13 cellular contexts compared by ENCODE assay signal in genomic region chr5:27682600-27682999, GRCh38.
DNase-seq lines count a peak whose midpoint lies in the region; ATAC-seq and TF ChIP-seq lines count a peak whose summit lies in the region.
"Had no signal": no experiment of that assay in that cellular context is flagged by ENCODE, and none has a peak within 500 bp of the region (broad histone marks: within the 10 kb centered on the region; RNA-seq: fewer than 3 reads in every experiment).

No MANE protein-coding gene starts in this region.

- no peak overlapping the region for H2BK12ac ChIP-seq in H9 (ENCODE audit: insufficient read length, low read depth, low read length)

- no peak overlapping the region for H3K23ac ChIP-seq in H9 (ENCODE audit: insufficient read length, low read depth, low read length)

- no peaks in the 10 kb centered on the region for H3K4me1 ChIP-seq in BE2C
- no peaks in the 10 kb centered on the region for H3K4me1 ChIP-seq in H9 (ENCODE audit: insufficient read depth, low read length)
- H3K4me1 ChIP-seq in PC-3 (ENCODE audit: insufficient read depth, low read length) = no peaks in the 10 kb centered on the region
- no peaks in the 10 kb centered on the region for H3K4me1 ChIP-seq in ascending aorta
- H3K4me1 ChIP-seq: upper lobe of right lung had no signal

- H3K79me2 ChIP-seq in H9 (ENCODE audit: insufficient read depth, low read length) = no peaks in the 10 kb centered on the region
- no peaks in the 10 kb centered on the region for H3K79me2 ChIP-seq in PC-3 (ENCODE audit: low read length)

- H2AFZ ChIP-seq in H9 (ENCODE audit: low read length) = no peak overlapping the region
- no peak overlapping the region for H2AFZ ChIP-seq in PC-3 (ENCODE audit: low read length)

- H3K79me1 ChIP-seq in H9 (ENCODE audit: insufficient read depth, low read depth, low read length, poor library complexity, severe bottlenecking) = no peaks in the 10 kb centered on the region

- no peak overlapping the region for H2BK120ac ChIP-seq in H9 (ENCODE audit: low read depth, low read length, poor library complexity, severe bottlenecking)

- CTCF ChIA-PET in PC-3 (lab: Charles Lee) = interaction anchor here (0.6 to 1.0 kb wide), 4 partner anchors 40 to 823 kb away, joined by 3 to 4 read pairs (median 3); no protein-coding TSS in a partner anchor

- peaks cover 0 to 6% (median 4%) of the 10 kb centered on the region in 3 experiments; a peak in 2 of 7 replicates for H3K36me3 Mint-ChIP-seq in H9 (ENCODE audit: insufficient read depth in 1 of 3, low read depth in 3 of 3)
- H3K36me3 Mint-ChIP-seq: CD8-positive, alpha-beta memory T cell had no signal

- DNase-seq in BE2C (peak; percentile 26), H9 (peak; percentile 61), PC-3 (peak; percentile 40), epithelial cell of esophagus (ENCODE audit: low read depth) (peak; percentile 46), ascending aorta (ENCODE audit: low spot score in 2 of 2) (no peak), NK-92 (lab: John Stamatoyannopoulos, UW; ENCODE audit: unreplicated experiment) (no peak), left lobe of liver (ENCODE audit: low spot score) (no peak)
- DNase-seq: activated naive CD8-positive, alpha-beta T cell treated with anti-CD3 and anti-CD28 coated beads, Interleukin-2, amount 10 ng/mL, durations not matched to agents 7 days and 5 days; CD8-positive, alpha-beta memory T cell; upper lobe of right lung had no signal

- no peak overlapping the region for H3K56ac ChIP-seq in H9 (ENCODE audit: insufficient read length, low read depth, low read length)

- POLR2A ChIA-PET in PC-3 (lab: Charles Lee; ENCODE audit: unreplicated experiment) = no interaction called here

- H4K20me1 ChIP-seq in H9 (ENCODE audit: control insufficient read depth, insufficient read depth, insufficient read length) (no peaks in the 10 kb centered on the region), PC-3 (ENCODE audit: low read length) (no peaks in the 10 kb centered on the region)

- no peak overlapping the region for H2AK5ac ChIP-seq in H9 (ENCODE audit: insufficient read length, low read length)

- H3K27me3 Mint-ChIP-seq in H9 (ENCODE audit: low read depth) = no peaks in the 10 kb centered on the region; the same call in 1 of the 2 replicates
- H3K27me3 Mint-ChIP-seq: activated naive CD8-positive, alpha-beta T cell treated with anti-CD3 and anti-CD28 coated beads, Interleukin-2, amount 10 ng/mL, durations not matched to agents 7 days and 5 days; CD8-positive, alpha-beta memory T cell had no signal

- H3K27ac ChIP-seq in H9 (ENCODE audit: insufficient read length, low read depth, low read length) = no peak overlapping the region
- no peak overlapping the region for H3K27ac ChIP-seq in PC-3 (ENCODE audit: low read length)
- no peak overlapping the region for H3K27ac ChIP-seq in ascending aorta
- H3K27ac ChIP-seq: skin epidermis, upper lobe of right lung had no signal

- H4K5ac ChIP-seq in H9 (ENCODE audit: insufficient read length, low read depth, low read length) = no peak overlapping the region

- no peak overlapping the region for H3K4me2 ChIP-seq in H9 (ENCODE audit: insufficient read depth, insufficient read length, low read length)
- no peak overlapping the region for H3K4me2 ChIP-seq in PC-3 (ENCODE audit: low read length)

- no peak overlapping the region for H2BK5ac ChIP-seq in H9 (ENCODE audit: insufficient read length, low read length)

- no peak overlapping the region for H4K91ac ChIP-seq in H9 (ENCODE audit: insufficient read length, low read depth, low read length)

- H3K4me3 ChIP-seq in BE2C (ENCODE audit: low read depth, low read length) (no peak overlapping the region), PC-3 (ENCODE audit: low read length) (no peak overlapping the region), epithelial cell of esophagus (ENCODE audit: low read length) (no peak overlapping the region), ascending aorta (no peak overlapping the region)
- H3K4me3 ChIP-seq: skin epidermis, upper lobe of right lung had no signal

- WGBS in H9 (ENCODE audit: extremely low coverage, insufficient read length, low lambda C conversion rate) = no CpG with 5 or more reads among the region's 3 CpGs

- H3K9ac ChIP-seq in H9 (ENCODE audit: extremely low read depth, insufficient read length, low read length) (no peak overlapping the region), PC-3 (ENCODE audit: low read length) (no peak overlapping the region)

- H2BK20ac ChIP-seq in H9 (ENCODE audit: low read depth, low read length, poor library complexity, severe bottlenecking) = no peak overlapping the region

- H3K14ac ChIP-seq in H9 (ENCODE audit: insufficient read depth, low read length) = no peak overlapping the region

- H3F3A ChIP-seq in PC-3 (ENCODE audit: low read length, unreplicated experiment) = no peaks in the 10 kb centered on the region

- H3K27me3 ChIP-seq in BE2C (no peaks in the 10 kb centered on the region), H9 (ENCODE audit: insufficient read depth, low read length) (no peaks in the 10 kb centered on the region), PC-3 (ENCODE audit: low read length) (no peaks in the 10 kb centered on the region), ascending aorta (no peaks in the 10 kb centered on the region)
- H3K27me3 ChIP-seq: upper lobe of right lung had no signal

- no peaks in the 10 kb centered on the region for H3K9me2 ChIP-seq in PC-3 (replicated peaks; ENCODE audit: low read length)

- intact Hi-C loops in PC-3 (cut with micrococcal nuclease) (loop anchor here (5.0 kb wide), 1 partner anchor 1085 kb away; no protein-coding TSS in a partner anchor), ascending aorta (cut with DNase I) (no loop called here)

- no peak overlapping the region for H4K8ac ChIP-seq in H9 (replicated peaks; ENCODE audit: insufficient read length, low read depth, low read length)

- ATAC-seq in PC-3 (peak; percentile 49; the same call in 1 of the 2 replicates), left lobe of liver (no peak), HG02798 (IDR thresholded peaks at IDR 0.05; ENCODE audit: poor library complexity, unreplicated experiment) (no peak)
- ATAC-seq: upper lobe of right lung had no signal

- no peak overlapping the region for H3K4ac ChIP-seq in H9 (ENCODE audit: low read depth, low read length)

- H3K9me3 ChIP-seq in BE2C (no peaks in the 10 kb centered on the region), H9 (ENCODE audit: control insufficient read depth, low read depth, low read length) (no peaks in the 10 kb centered on the region), PC-3 (ENCODE audit: low read length) (no peaks in the 10 kb centered on the region), ascending aorta (no peaks in the 10 kb centered on the region)
- H3K9me3 ChIP-seq: upper lobe of right lung had no signal

- no peak overlapping the region for H3K4me3 Mint-ChIP-seq in H9
- H3K4me3 Mint-ChIP-seq: activated naive CD8-positive, alpha-beta T cell treated with anti-CD3 and anti-CD28 coated beads, Interleukin-2, amount 10 ng/mL, durations not matched to agents 7 days and 5 days; CD8-positive, alpha-beta memory T cell; T-helper 1 cell treated with Interleukin-12 subunit alpha and Interleukin-12 subunit beta and Interleukin-4 antibody, amounts not matched to agents 30 μg/mL and 1 μg/mL, for 36 hours had no signal

- H3K27ac Mint-ChIP-seq in H9 = no peak overlapping the region
- H3K27ac Mint-ChIP-seq: activated naive CD8-positive, alpha-beta T cell treated with anti-CD3 and anti-CD28 coated beads, Interleukin-2, amount 10 ng/mL, durations not matched to agents 7 days and 5 days; CD8-positive, alpha-beta memory T cell; T-helper 1 cell treated with Interleukin-12 subunit alpha and Interleukin-12 subunit beta and Interleukin-4 antibody, amounts not matched to agents 30 μg/mL and 1 μg/mL, for 36 hours had no signal

- no TSS peak for BruUV-seq in PC-3 (replicated peaks; lab: Mats Ljungman, UMichigan)

- no peak overlapping the region for H2BK15ac ChIP-seq in H9 (ENCODE audit: low read depth, low read length)

- no peaks in the 10 kb centered on the region for H3K23me2 ChIP-seq in H9 (ENCODE audit: insufficient read length, low read depth, low read length, poor library complexity, severe bottlenecking)

- H3K36me3 ChIP-seq in BE2C (no peaks in the 10 kb centered on the region), PC-3 (ENCODE audit: low read depth, low read length) (no peaks in the 10 kb centered on the region), ascending aorta (no peaks in the 10 kb centered on the region)
- H3K36me3 ChIP-seq: upper lobe of right lung had no signal

- no peaks in the 10 kb centered on the region for H3K4me1 Mint-ChIP-seq in H9
- H3K4me1 Mint-ChIP-seq: activated naive CD8-positive, alpha-beta T cell treated with anti-CD3 and anti-CD28 coated beads, Interleukin-2, amount 10 ng/mL, durations not matched to agents 7 days and 5 days; CD8-positive, alpha-beta memory T cell had no signal

- no peak overlapping the region for H3T11ph ChIP-seq in H9 (ENCODE audit: low read length)

- H3K9me3 Mint-ChIP-seq in H9 = peaks cover 6 to 11% of the 10 kb centered on the region in 2 experiments; a peak in 4 of 5 replicates

- H3K18ac ChIP-seq in H9 (ENCODE audit: insufficient read length, low read depth, low read length) = no peak overlapping the region

- TF ChIP-seq CTCF in BE2C (IDR thresholded peaks at IDR 0.05; ENCODE audit: low read depth, low read length) (peak; percentile 62), H9 (conservative IDR thresholded peaks at IDR 0.05) (peak; percentile 63), PC-3 (conservative IDR thresholded peaks at IDR 0.05; ENCODE audit: low read depth, low read length) (peak; percentile 52), epithelial cell of esophagus (IDR thresholded peaks at IDR 0.05; ENCODE audit: insufficient read depth, low read depth, low read length, missing control alignments) (peak; percentile 41), ascending aorta (IDR thresholded peaks at IDR 0.05) (no peak)

Comparison
In these comparisons a context has a peak if more than half of its experiments do, and no peak if none do; other contexts are left out.
1. DNase-seq: peak in BE2C (single experiment), H9 (single experiment), PC-3 (single experiment) and epithelial cell of esophagus (single experiment); none in ascending aorta (0 of 2), NK-92 (single experiment) and left lobe of liver (single experiment).
2. CTCF ChIP-seq: peak in BE2C (single experiment), H9 (single experiment), PC-3 (single experiment) and epithelial cell of esophagus (single experiment); none in ascending aorta (0 of 3).